Comparison of ENCODE assay signal across 8 cellular contexts in the genomic region with DNA sequence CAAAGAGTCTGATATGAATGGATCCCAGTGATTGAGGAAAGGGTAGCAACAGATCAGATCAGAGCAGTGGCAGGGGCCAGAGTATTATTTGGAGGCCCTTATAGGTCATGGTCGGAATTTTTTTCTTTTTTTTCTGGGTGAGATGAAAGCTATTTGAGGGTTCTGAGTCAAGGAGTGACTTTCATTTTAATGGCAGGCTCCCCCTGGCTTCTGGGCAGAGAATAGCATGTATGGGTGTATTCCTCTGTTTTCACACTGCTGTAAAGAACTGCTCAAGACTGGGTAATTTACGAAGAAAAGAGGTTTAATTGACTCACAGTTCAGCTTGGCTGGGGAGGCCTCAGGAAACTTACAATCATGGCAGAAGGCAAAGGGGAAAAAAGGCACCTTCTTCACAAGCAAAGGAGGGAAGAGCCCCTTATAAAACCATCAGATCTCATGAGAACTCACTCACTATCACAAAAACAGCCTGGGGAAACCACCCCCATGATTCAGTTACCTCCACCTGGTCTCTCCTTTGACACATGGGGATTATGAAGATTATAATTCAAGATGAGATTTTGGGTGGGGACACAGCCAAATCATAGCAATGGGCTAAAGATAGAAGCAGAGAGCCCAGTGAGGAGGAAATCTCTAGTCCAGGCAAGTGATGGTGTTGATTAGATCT. TPM values are rescaled to one million over a fixed set of nuclear protein-coding genes. Genes with fewer than 3 reads are reported as not detected.
A peak's percentile ranks its signal among the peaks of the same experiment; 100 is the strongest.
DNase-seq lines count a peak whose midpoint lies in the region; ATAC-seq and TF ChIP-seq lines count a peak whose summit lies in the region.

No MANE protein-coding gene starts in this region.

- no peak overlapping the region for H3K9ac ChIP-seq in endodermal cell (ENCODE audit: extremely low read depth, low read length, poor library complexity, severe bottlenecking)

- H3K4me3 Mint-ChIP-seq in CD14-positive monocyte (no peak overlapping the region), endodermal cell (no peak overlapping the region)

- H3K27ac ChIP-seq in HL-60 (replicated peaks) (no peak overlapping the region), WERI-Rb-1 (no peak overlapping the region), endodermal cell (ENCODE audit: low read depth, low read length) (no peak overlapping the region), psoas muscle (no peak overlapping the region)

- 63 to 100% methylated on average over 1 to 2 of the region's 2 CpGs for WGBS in endodermal cell (ENCODE audit: insufficient coverage in 1 of 2, insufficient read length in 1 of 2), 2 experiments
- WGBS in psoas muscle, 3 donors, result 61 to 74% (median 71%) methylated on average over 2 of the region's 2 CpGs

- peak overlapping the region in 1 of 7 donors; percentile 61 for H3K27ac Mint-ChIP-seq in CD14-positive monocyte
- no peak overlapping the region for H3K27ac Mint-ChIP-seq in endodermal cell

- H3K36me3 Mint-ChIP-seq in CD14-positive monocyte (peaks cover 7 to 16% of the 10 kb centered on the region in 2 donors), endodermal cell (ENCODE audit: low read depth) (peaks cover 34% of the 10 kb centered on the region)

- H3K4me1 ChIP-seq in endodermal cell (ENCODE audit: control insufficient read depth, insufficient read depth, low read length), result no peaks in the 10 kb centered on the region
- no peaks in the 10 kb centered on the region for H3K4me1 ChIP-seq in psoas muscle

- no peaks in the 10 kb centered on the region for H3K27me3 ChIP-seq in HL-60 (ENCODE audit: insufficient read depth, poor library complexity, severe bottlenecking)
- H3K27me3 ChIP-seq in WERI-Rb-1 (ENCODE audit: insufficient read depth, low read depth, severe bottlenecking), result no peaks in the 10 kb centered on the region
- no peaks in the 10 kb centered on the region for H3K27me3 ChIP-seq in endodermal cell (ENCODE audit: control insufficient read depth, insufficient read depth, low read length, poor library complexity, severe bottlenecking)
- no peaks in the 10 kb centered on the region for H3K27me3 ChIP-seq in psoas muscle (ENCODE audit: insufficient read depth in 3 of 3, low read length in 2 of 3)

- ATAC-seq in psoas muscle (peak; percentile 51 to 72 (median 66)), HG02678 (IDR thresholded peaks at IDR 0.05; ENCODE audit: unreplicated experiment) (no peak)

- no peak for DNase-seq in CD14-positive monocyte (ENCODE audit: low spot score)
- DNase-seq in HL-60 (ENCODE audit: low read depth in 1 of 2, low spot score in 1 of 2), result peak in 1 of 2 experiments; percentile 26
- DNase-seq in WERI-Rb-1, result no peak
- peak; percentile 73 for DNase-seq in endodermal cell
- no peak for DNase-seq in psoas muscle
- no peak for DNase-seq in occipital lobe (lab: John Stamatoyannopoulos, UW)
- DNase-seq in NCI-H510A treated with DMSO at 0.1 percent for 48 hours (lab: John Stamatoyannopoulos, UW), result no peak

- H3K27me3 Mint-ChIP-seq in CD14-positive monocyte (ENCODE audit: low read depth in 3 of 3) (no peaks in the 10 kb centered on the region), endodermal cell (ENCODE audit: insufficient read depth) (peaks cover 8% of the 10 kb centered on the region)

- H3K4me3 ChIP-seq in HL-60 (replicated peaks; ENCODE audit: insufficient read depth, low read length) (no peak overlapping the region), WERI-Rb-1 (ENCODE audit: low read depth, low read length) (no peak overlapping the region), endodermal cell (ENCODE audit: low read length) (no peak overlapping the region), psoas muscle (no peak overlapping the region)

- H3K9me3 Mint-ChIP-seq in CD14-positive monocyte (peaks cover 0 to 3% (median under 1%) of the 10 kb centered on the region in 7 donors), endodermal cell (peaks cover 2% of the 10 kb centered on the region)

- H3K36me3 ChIP-seq in WERI-Rb-1 (peaks cover 2% of the 10 kb centered on the region; the same call in 1 of the 2 replicates), endodermal cell (ENCODE audit: control insufficient read depth, insufficient read depth, low read length) (no peaks in the 10 kb centered on the region), psoas muscle (ENCODE audit: insufficient read depth in 1 of 2, low read depth in 1 of 2) (peaks cover 0 to 4% of the 10 kb centered on the region in 2 donors)

- H3K9me3 ChIP-seq in WERI-Rb-1 (ENCODE audit: severe bottlenecking) (peaks cover under 1% of the 10 kb centered on the region), endodermal cell (ENCODE audit: control insufficient read depth, low read length) (peaks cover 3% of the 10 kb centered on the region), psoas muscle (peaks cover 6% of the 10 kb centered on the region)

- H3K4me1 Mint-ChIP-seq in CD14-positive monocyte (peaks cover 30% of the 10 kb centered on the region), endodermal cell (no peaks in the 10 kb centered on the region)

- TF ChIP-seq CTCF in CD14-positive monocyte (IDR thresholded peaks at IDR 0.05) (peak; percentile 89), HL-60 (IDR thresholded peaks at IDR 0.05; ENCODE audit: insufficient read depth, low read length) (peak; percentile 63), WERI-Rb-1 (IDR thresholded peaks at IDR 0.05; ENCODE audit: low read depth, low read length) (peak; percentile 42), endodermal cell (conservative IDR thresholded peaks at IDR 0.05) (peak; percentile 82), psoas muscle (IDR thresholded peaks at IDR 0.05) (peak; percentile 57)

- intact Hi-C loops in CD14-positive monocyte (cut with micrococcal nuclease) (loop anchor here in 1 of 2 donors (10.0 kb wide), 1 partner anchor 233 kb away; no protein-coding TSS in a partner anchor), psoas muscle (cut with DNase I) (no loop called here)

RNA-seq across cellular contexts. Expression of a gene that starts 3.0 kb away (rescaled TPM):
- polyA plus RNA-seq in CD14-positive monocyte (under 1 TPM; 0.21 to 0.55 TPM), psoas muscle (under 1 TPM; 0.07 to 0.31 (median 0.08) TPM)
- total RNA-seq in endodermal cell (1 to 10 TPM; 3.3 to 3.4 TPM), psoas muscle (under 1 TPM; 0.10 to 0.95 (median 0.39) TPM), occipital lobe (not detected)
- 6.1 TPM for polyA plus RNA-seq in endodermal cell (2013, experiment 1 of 2)
- 4.9 TPM for polyA plus RNA-seq in endodermal cell (2013, experiment 2 of 2)

RNA-seq across cellular contexts. Expression of a gene that starts 7.2 kb away (rescaled TPM):
- polyA plus RNA-seq in CD14-positive monocyte, result 100 to 1,000 TPM; 147 to 194 TPM
- not detected for total RNA-seq in endodermal cell
- not detected for polyA plus RNA-seq in endodermal cell (2013, experiment 1 of 2)
- polyA plus RNA-seq in endodermal cell (2013, experiment 2 of 2), result not detected
- total RNA-seq in psoas muscle, result 1 to 10 TPM; 2.3 to 4.7 (median 4.4) TPM
- 1 to 10 TPM in 2 of 3 donors, under 1 TPM in 1; 0.66 to 1.6 (median 1.6) TPM for polyA plus RNA-seq in psoas muscle
- total RNA-seq in occipital lobe, result 1.1 TPM

RNA-seq across cellular contexts. Expression of a gene that starts 34.2 kb away (rescaled TPM):
- polyA plus RNA-seq in CD14-positive monocyte (not detected), psoas muscle (10 to 100 TPM in 2 of 3 donors, 1 to 10 TPM in 1; 9.7 to 23.0 (median 15.0) TPM)
- total RNA-seq in endodermal cell (100 to 1,000 TPM; 142 to 166 TPM), psoas muscle (10 to 100 TPM; 13.8 to 24.1 (median 14.8) TPM), occipital lobe (10.0 TPM)
- polyA plus RNA-seq in endodermal cell (2013, experiment 1 of 2), result 147 TPM
- 145 TPM for polyA plus RNA-seq in endodermal cell (2013, experiment 2 of 2)

RNA-seq across cellular contexts. Expression of a gene that starts 35.7 kb away (rescaled TPM):
- polyA plus RNA-seq in CD14-positive monocyte (not detected), psoas muscle (under 1 TPM in 1 of 3 donors, not detected in 2; 0.06 TPM)
- total RNA-seq in endodermal cell (1 to 10 TPM; 1.8 to 2.1 TPM), psoas muscle (not detected), occipital lobe (2.2 TPM)
- polyA plus RNA-seq in endodermal cell (2013, experiment 1 of 2), result 6.5 TPM
- 3.4 TPM for polyA plus RNA-seq in endodermal cell (2013, experiment 2 of 2)

Comparison
In these comparisons a context has a peak if more than half of its experiments do, and no peak if none do; other contexts are left out.
1. RNA of a gene that starts 34.2 kb away (total RNA-seq): 142 to 166 TPM in endodermal cell; 13.8 to 24.1 TPM in psoas muscle and 10.0 TPM in occipital lobe (single experiment); every median in the first group is over 4 times any median in the second.
2. Peak in every context shown above with its lines, with median percentiles within 50 percentile points of each other: CTCF ChIP-seq.